In the genomic region with DNA sequence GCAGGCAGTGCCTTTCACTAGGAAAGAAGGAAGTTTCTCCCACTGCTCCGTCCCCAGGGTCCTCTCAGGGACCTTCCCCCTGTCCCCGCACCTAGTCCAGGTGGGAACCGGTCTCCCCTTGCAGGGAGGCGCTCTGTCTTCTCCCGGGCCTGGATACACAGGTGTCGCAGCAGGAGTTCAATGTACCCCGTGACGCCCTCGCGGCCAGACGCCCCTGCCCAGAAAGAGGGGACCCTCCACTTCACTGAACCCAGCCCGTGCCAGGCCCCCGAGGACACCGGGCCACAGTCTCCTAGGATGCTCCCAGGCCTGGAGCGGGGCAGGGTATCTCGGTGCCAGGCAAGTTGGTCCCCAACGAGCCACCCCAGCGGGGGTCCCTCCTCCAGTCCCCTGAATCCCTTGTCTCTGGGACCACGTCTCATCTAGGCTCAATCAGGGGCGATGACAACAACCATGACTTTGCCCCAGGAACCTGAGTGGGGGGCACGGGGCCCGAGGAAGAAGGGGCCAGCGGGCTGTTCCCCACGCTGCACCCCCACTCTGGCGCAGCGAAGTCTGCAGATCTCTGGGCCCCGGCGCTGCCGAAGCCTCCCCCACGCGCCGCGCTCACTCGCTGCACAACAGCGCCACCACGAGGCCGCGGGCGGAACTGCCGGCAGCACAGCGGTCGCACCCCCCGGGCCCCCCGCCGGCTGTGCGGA, we compare ENCODE assay signal across 8 cellular contexts.
A peak's percentile ranks its signal among the peaks of the same experiment; 100 is the strongest.
DNase-seq lines count a peak whose midpoint lies in the region; ATAC-seq and TF ChIP-seq lines count a peak whose summit lies in the region.

No MANE protein-coding gene starts in this region.

- intact Hi-C loops in activated CD4-positive, alpha-beta T cell treated with anti-CD3 and anti-CD28 coated beads, Interleukin-2, amount 10 ng/mL, durations not matched to agents 24 days and 14 days (cut with micrococcal nuclease): loop anchor here (5.0 kb wide), 3 partner anchors 181 to 531 kb away; no protein-coding TSS in a partner anchor
- intact Hi-C loops in colonic mucosa (cut with DNase I): loop anchor here (5.0 kb wide), 2 partner anchors 181 to 316 kb away; no protein-coding TSS in a partner anchor

- no peaks in the 10 kb centered on the region for H3F3A ChIP-seq in Loucy (ENCODE audit: low read depth)

- H3K9ac ChIP-seq in Loucy (ENCODE audit: low read depth, low read length, poor library complexity, severe bottlenecking) (no peak overlapping the region), colonic mucosa (ENCODE audit: low read depth in 2 of 2, low read length in 2 of 2) (no peak overlapping the region)

- peak overlapping the region; percentile 64 for H3K4me3 Mint-ChIP-seq in activated CD4-positive, alpha-beta T cell treated with anti-CD3 and anti-CD28 coated beads, Interleukin-2, amount 10 ng/mL, durations not matched to agents 24 days and 14 days

- no peak overlapping the region for H3K27ac Mint-ChIP-seq in activated CD4-positive, alpha-beta T cell treated with anti-CD3 and anti-CD28 coated beads, Interleukin-2, amount 10 ng/mL, durations not matched to agents 24 days and 14 days

- H3K36me3 ChIP-seq in Loucy (ENCODE audit: insufficient read depth, low read length) (no peaks in the 10 kb centered on the region), colonic mucosa (no peaks in the 10 kb centered on the region)

- no peaks in the 10 kb centered on the region for H3K36me3 Mint-ChIP-seq in activated CD4-positive, alpha-beta T cell treated with anti-CD3 and anti-CD28 coated beads, Interleukin-2, amount 10 ng/mL, durations not matched to agents 24 days and 14 days (ENCODE audit: low read depth)

- DNase-seq in Daoy (ENCODE audit: low read depth) (peak; percentile 70), colonic mucosa (peak; percentile 62), lung microvascular endothelial cell (ENCODE audit: low read depth in 2 of 2) (peak; percentile 21 to 51), T1000 (lab: John Stamatoyannopoulos, UW) (no peak)
- peak; percentile 93 for DNase-seq in activated CD4-positive, alpha-beta T cell treated with anti-CD3 and anti-CD28 coated beads, Interleukin-2, amount 10 ng/mL, durations not matched to agents 24 days and 14 days
- peak; percentile 58 for DNase-seq in stimulated activated CD8-positive, alpha-beta memory T cell treated with anti-CD3 and anti-CD28 coated beads, Interleukin-15, amount 100 ng/mL, for 1 hour (ENCODE audit: low read depth)

- H3K4me1 ChIP-seq in Loucy (ENCODE audit: insufficient read depth, low read length, poor library complexity, severe bottlenecking): no peaks in the 10 kb centered on the region
- H3K4me1 ChIP-seq in colonic mucosa: peaks cover 12% of the 10 kb centered on the region

- H3K9me2 ChIP-seq in Loucy (replicated peaks; ENCODE audit: low read depth, low read length): no peaks in the 10 kb centered on the region

- no peaks in the 10 kb centered on the region for H4K20me1 ChIP-seq in Loucy (ENCODE audit: insufficient read depth, low read length, poor library complexity, severe bottlenecking)

- no peak overlapping the region for H3K27ac ChIP-seq in colonic mucosa

- no peaks in the 10 kb centered on the region for H3K79me2 ChIP-seq in Loucy (ENCODE audit: insufficient read depth, low read length)

- peaks cover 21% of the 10 kb centered on the region for H3K27me3 Mint-ChIP-seq in activated CD4-positive, alpha-beta T cell treated with anti-CD3 and anti-CD28 coated beads, Interleukin-2, amount 10 ng/mL, durations not matched to agents 24 days and 14 days

- H3K4me3 ChIP-seq in Loucy (ENCODE audit: low read length, poor library complexity, severe bottlenecking): peak overlapping the region; percentile 35
- H3K4me3 ChIP-seq in colonic mucosa: peak overlapping the region; percentile 12

- H3K27me3 ChIP-seq in Loucy (ENCODE audit: insufficient read depth, low read length, poor library complexity, severe bottlenecking) (peaks cover 15% of the 10 kb centered on the region), colonic mucosa (peaks cover 17% of the 10 kb centered on the region)

- H3K9me3 ChIP-seq in Loucy (ENCODE audit: insufficient read depth, low read depth, low read length) (no peaks in the 10 kb centered on the region), colonic mucosa (no peaks in the 10 kb centered on the region)

- H3K4me2 ChIP-seq in Loucy (ENCODE audit: low read depth, low read length, poor library complexity, severe bottlenecking): peak overlapping the region; percentile 27

- no peak for ATAC-seq in HG02840 (IDR thresholded peaks at IDR 0.05; ENCODE audit: low FRiP score, unreplicated experiment)

- no peaks in the 10 kb centered on the region for H3K4me1 Mint-ChIP-seq in activated CD4-positive, alpha-beta T cell treated with anti-CD3 and anti-CD28 coated beads, Interleukin-2, amount 10 ng/mL, durations not matched to agents 24 days and 14 days

- H2AFZ ChIP-seq in Loucy (ENCODE audit: low read length): peak overlapping the region; percentile 34; the same call in 1 of the 2 replicates

- peak; percentile 99 for TF ChIP-seq CTCF in Loucy (conservative IDR thresholded peaks at IDR 0.05; ENCODE audit: low read length)
- TF ChIP-seq CTCF in colonic mucosa (IDR thresholded peaks at IDR 0.05): peak; percentile 100

- no peaks in the 10 kb centered on the region for H3K9me3 Mint-ChIP-seq in activated CD4-positive, alpha-beta T cell treated with anti-CD3 and anti-CD28 coated beads, Interleukin-2, amount 10 ng/mL, durations not matched to agents 24 days and 14 days
